In the genomic region with DNA sequence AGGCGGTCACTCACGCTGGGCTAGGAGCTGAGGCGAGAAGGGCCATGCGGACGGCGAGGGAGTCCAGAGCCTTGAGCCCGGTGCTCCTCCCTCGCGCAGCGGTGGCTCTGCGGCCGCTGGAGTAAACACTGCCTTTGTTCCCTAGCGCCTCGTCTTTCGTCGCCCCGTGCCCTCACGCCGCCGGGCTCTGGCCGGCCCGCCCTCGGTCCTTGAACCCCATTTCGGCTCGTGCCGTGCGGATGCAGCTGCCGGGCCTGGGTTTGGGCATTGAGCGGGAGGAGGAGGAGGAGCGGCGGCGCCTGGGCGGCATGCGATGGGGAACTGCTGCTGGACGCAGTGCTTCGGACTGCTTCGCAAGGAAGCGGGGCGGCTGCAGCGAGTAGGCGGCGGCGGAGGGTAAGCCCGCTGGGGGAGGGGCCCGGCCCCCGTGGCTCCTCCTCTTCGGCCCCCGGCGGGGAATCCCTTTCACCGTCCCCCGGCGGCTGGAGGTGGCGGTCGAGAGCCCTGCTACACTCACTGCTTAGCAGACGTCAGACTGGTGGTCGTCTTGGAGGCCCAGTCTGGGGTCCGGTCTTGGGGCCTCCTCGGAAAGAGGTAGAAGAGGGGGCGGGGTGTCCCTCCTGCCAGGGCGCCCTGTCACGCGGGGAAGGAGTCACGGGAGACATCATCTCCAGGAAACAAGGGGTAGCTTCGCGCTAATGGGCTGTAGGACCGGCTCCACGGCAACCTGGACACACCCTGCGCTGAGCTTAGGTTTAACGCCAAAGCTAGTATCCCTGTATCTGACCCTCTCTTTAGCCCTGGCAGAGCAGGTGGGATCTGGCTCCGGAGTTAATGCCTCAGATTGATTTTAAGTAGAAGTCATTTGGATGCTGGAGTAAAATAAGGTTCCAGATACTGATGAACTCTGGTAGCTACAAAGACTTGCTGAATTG, we compare ENCODE assay signal across 8 cellular contexts. TPM values are rescaled to one million over a fixed set of nuclear protein-coding genes. Genes with fewer than 3 reads are reported as not detected.
DNase-seq lines count a peak whose midpoint lies in the region; ATAC-seq, FAIRE-seq and TF ChIP-seq lines count a peak whose summit lies in the region.

TSS of gene AP1AR (plus strand) at position 9 of the 935 bp plus-strand sequence. CDS start at position 314, 305 bp downstream.

- H3K4me3 ChIP-seq in esophagus squamous epithelium, result peak within 1 kb of the TSS; percentile 83 to 98 (median 92)

- H3K9me3 ChIP-seq in esophagus squamous epithelium, result no peaks in the 10 kb centered on the region

- H3K27ac Mint-ChIP-seq in activated T-cell treated with anti-CD3 and anti-CD28 coated beads, Interleukin-2, amount 50 U/mL, for 72 hours, result peak within 1 kb of the TSS; percentile 94
- peak within 1 kb of the TSS; percentile 98 to 100 (median 100) for H3K27ac Mint-ChIP-seq in naive B cell
- H3K27ac Mint-ChIP-seq in stimulated activated memory B cell treated with anti-CD40 and anti-IgM and Interleukin-4, amounts not matched to agents 10 μg/mL and 1 μg/mL and 100 μg/mL, for 72 hours, result peak within 1 kb of the TSS; percentile 92

- peaks cover 0 to under 1% (median 0%) of the 10 kb centered on the region in 3 donors for H3K36me3 ChIP-seq in esophagus squamous epithelium

- DNase-seq in DMS53 treated with DMSO at 0.1 percent for 48 hours (lab: John Stamatoyannopoulos, UW; ENCODE audit: unreplicated experiment) (peak; percentile 34), HuH-7 (ENCODE audit: low spot score) (peak; percentile 75), RCC 7860 (ENCODE audit: low spot score) (peak; percentile 46), esophagus squamous epithelium (lab: John Stamatoyannopoulos, UW) (peak; percentile 46), naive B cell (peak; percentile 93)
- DNase-seq in activated T-cell treated with anti-CD3 and anti-CD28 coated beads, Interleukin-2, amount 50 U/mL, for 72 hours, result peak; percentile 91

- intact Hi-C loops in esophagus squamous epithelium (cut with DNase I), result no loop called here

- ATAC-seq in GM21515 (IDR thresholded peaks at IDR 0.05; ENCODE audit: unreplicated experiment) (peak; percentile 65), naive B cell (ENCODE audit: low read depth in 2 of 2) (peak; percentile 71 to 73)
- ATAC-seq in activated T-cell treated with anti-CD3 and anti-CD28 coated beads, Interleukin-2, amount 50 U/mL, for 72 hours (replicated peaks in 1 of 2), result peak; percentile 68 to 69
- ATAC-seq in stimulated activated memory B cell treated with anti-CD40 and anti-IgM and Interleukin-4, amounts not matched to agents 10 μg/mL and 1 μg/mL and 100 μg/mL, for 72 hours, result peak; percentile 85

- peaks cover 10 to 42% (median 13%) of the 10 kb centered on the region in 3 donors for H3K4me1 ChIP-seq in esophagus squamous epithelium

- H3K36me3 Mint-ChIP-seq in activated T-cell treated with anti-CD3 and anti-CD28 coated beads, Interleukin-2, amount 50 U/mL, for 72 hours (ENCODE audit: insufficient read depth in 2 of 2), result peaks cover 0 to 2% of the 10 kb centered on the region in 2 donors
- peaks cover 0 to 1% of the 10 kb centered on the region in 2 donors for H3K36me3 Mint-ChIP-seq in naive B cell
- H3K36me3 Mint-ChIP-seq in stimulated activated memory B cell treated with anti-CD40 and anti-IgM and Interleukin-4, amounts not matched to agents 10 μg/mL and 1 μg/mL and 100 μg/mL, for 72 hours, result no peaks in the 10 kb centered on the region

- 0% methylated on average over 1 of the region's 70 CpGs; no CpG with 5 or more reads in 1 of the 2 donors for WGBS in esophagus squamous epithelium, 2 donors

- H3K27me3 Mint-ChIP-seq in activated T-cell treated with anti-CD3 and anti-CD28 coated beads, Interleukin-2, amount 50 U/mL, for 72 hours (ENCODE audit: low read depth), result no peaks in the 10 kb centered on the region
- no peaks in the 10 kb centered on the region for H3K27me3 Mint-ChIP-seq in naive B cell
- no peaks in the 10 kb centered on the region for H3K27me3 Mint-ChIP-seq in stimulated activated memory B cell treated with anti-CD40 and anti-IgM and Interleukin-4, amounts not matched to agents 10 μg/mL and 1 μg/mL and 100 μg/mL, for 72 hours

- TF ChIP-seq CTCF in esophagus squamous epithelium (IDR thresholded peaks at IDR 0.05), result peak in 3 of 6 experiments; percentile 14 to 28 (median 21)

- peak within 1 kb of the TSS; percentile 98 to 99 (median 98) for H3K27ac ChIP-seq in esophagus squamous epithelium

- peak in 3 of 4 donors; percentile 33 to 94 (median 85) for TF ChIP-seq POLR2A in esophagus squamous epithelium (IDR thresholded peaks at IDR 0.05)

- FAIRE-seq in RCC 7860 (lab: Jason Lieb, UNC), result no peak

- H3K9me3 Mint-ChIP-seq in activated T-cell treated with anti-CD3 and anti-CD28 coated beads, Interleukin-2, amount 50 U/mL, for 72 hours, result no peaks in the 10 kb centered on the region
- H3K9me3 Mint-ChIP-seq in naive B cell, result no peaks in the 10 kb centered on the region
- H3K9me3 Mint-ChIP-seq in stimulated activated memory B cell treated with anti-CD40 and anti-IgM and Interleukin-4, amounts not matched to agents 10 μg/mL and 1 μg/mL and 100 μg/mL, for 72 hours, result no peaks in the 10 kb centered on the region

- H3K4me1 Mint-ChIP-seq in activated T-cell treated with anti-CD3 and anti-CD28 coated beads, Interleukin-2, amount 50 U/mL, for 72 hours (ENCODE audit: low read depth), result peaks cover 31% of the 10 kb centered on the region
- H3K4me1 Mint-ChIP-seq in naive B cell, result peaks cover 12 to 34% (median 15%) of the 10 kb centered on the region in 3 donors
- peaks cover 31% of the 10 kb centered on the region for H3K4me1 Mint-ChIP-seq in stimulated activated memory B cell treated with anti-CD40 and anti-IgM and Interleukin-4, amounts not matched to agents 10 μg/mL and 1 μg/mL and 100 μg/mL, for 72 hours

- H3K4me3 Mint-ChIP-seq in activated T-cell treated with anti-CD3 and anti-CD28 coated beads, Interleukin-2, amount 50 U/mL, for 72 hours, result peak within 1 kb of the TSS; percentile 86 to 95
- peak within 1 kb of the TSS; percentile 87 to 100 (median 98) for H3K4me3 Mint-ChIP-seq in naive B cell
- peak within 1 kb of the TSS; percentile 96 for H3K4me3 Mint-ChIP-seq in stimulated activated memory B cell treated with anti-CD40 and anti-IgM and Interleukin-4, amounts not matched to agents 10 μg/mL and 1 μg/mL and 100 μg/mL, for 72 hours

- H3K27me3 ChIP-seq in esophagus squamous epithelium, result no peaks in the 10 kb centered on the region

RNA-seq across cellular contexts. Expression of gene AP1AR, which starts in this region (rescaled TPM):
- total RNA-seq in activated T-cell treated with anti-CD3 and anti-CD28 coated beads, Interleukin-2, amount 50 U/mL, for 72 hours, result 10 to 100 TPM; 21.6 to 33.2 TPM
- 10 to 100 TPM in 3 of 4 donors, 1 to 10 TPM in 1; 9.6 to 25.1 (median 20.5) TPM for total RNA-seq in esophagus squamous epithelium
- 10 to 100 TPM; 17.7 to 40.7 (median 25.6) TPM for polyA plus RNA-seq in naive B cell (ENCODE audit: low read depth in 6 of 6)

Comparison
In these comparisons a context has a peak if more than half of its experiments do, and no peak if none do; other contexts are left out.
1. Peak in every context shown above with its lines: DNase-seq, ATAC-seq, H3K4me3 ChIP-seq and H3K27ac ChIP-seq.
2. DNase-seq: peak in every context shown above with its lines; median percentile 93 in naive B cell; 91 in activated T-cell treated with anti-CD3 and anti-CD28 coated beads, Interleukin-2, amount 50 U/mL, for 72 hours; 75 in HuH-7; 46 in RCC 7860; 46 in esophagus squamous epithelium; 34 in DMS53 treated with DMSO at 0.1 percent for 48 hours.